In the genomic region with DNA sequence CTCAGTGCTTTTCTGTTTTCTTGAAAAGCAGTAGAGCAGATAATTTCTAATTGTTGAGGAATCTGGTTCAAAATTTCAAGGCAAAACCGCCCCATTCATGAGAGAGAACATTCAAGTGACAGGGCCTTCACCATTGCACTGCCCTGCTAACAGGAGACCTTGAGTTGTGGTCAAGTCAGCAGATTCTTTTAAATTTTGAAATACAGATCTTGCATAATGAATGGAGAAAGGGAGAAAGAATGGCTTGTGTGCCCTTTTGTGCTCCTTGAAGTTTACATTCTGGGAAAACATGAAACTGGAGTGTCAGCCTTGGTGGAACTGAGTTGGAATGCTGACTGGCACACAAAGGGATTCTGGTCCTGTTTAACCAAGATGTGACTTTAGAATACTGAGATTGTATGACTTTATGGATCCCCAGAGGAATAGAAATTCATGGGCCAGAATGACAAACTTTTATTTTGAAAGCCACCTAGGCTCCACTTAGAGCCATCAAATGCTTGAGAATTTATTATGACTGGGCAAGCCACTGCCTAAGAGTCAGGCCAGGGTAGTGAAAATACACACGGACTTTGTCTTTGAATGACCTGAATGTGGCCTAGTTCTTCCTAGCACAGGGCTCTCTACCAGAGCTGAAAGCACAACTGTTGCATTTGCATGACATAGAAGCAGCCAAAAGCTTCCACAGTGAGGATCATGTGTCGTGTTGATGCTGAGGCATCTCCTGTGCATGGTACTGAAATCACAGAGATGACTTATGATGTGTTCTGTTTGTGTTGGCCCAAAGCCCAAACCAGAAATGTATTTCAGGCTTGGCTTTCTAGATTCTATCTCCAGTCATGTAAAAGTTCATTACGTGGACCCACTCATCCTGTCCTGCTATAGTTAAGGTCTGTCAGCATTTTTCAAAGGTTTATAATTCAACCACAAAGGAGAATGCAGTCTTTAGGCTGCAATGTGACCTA, we compare ENCODE assay signal across 1 cellular context.
TF ChIP-seq lines count a peak whose summit lies in the region.

No MANE protein-coding gene starts in this region.

TF ChIP-seq in SK-N-SH treated with all-trans-retinoic acid at 6 μM for 48 hours, 23 proteins besides CTCF, POLR2A, EP300 and RAD21 (continued from another document):
- TF ChIP-seq, protein P1, sequence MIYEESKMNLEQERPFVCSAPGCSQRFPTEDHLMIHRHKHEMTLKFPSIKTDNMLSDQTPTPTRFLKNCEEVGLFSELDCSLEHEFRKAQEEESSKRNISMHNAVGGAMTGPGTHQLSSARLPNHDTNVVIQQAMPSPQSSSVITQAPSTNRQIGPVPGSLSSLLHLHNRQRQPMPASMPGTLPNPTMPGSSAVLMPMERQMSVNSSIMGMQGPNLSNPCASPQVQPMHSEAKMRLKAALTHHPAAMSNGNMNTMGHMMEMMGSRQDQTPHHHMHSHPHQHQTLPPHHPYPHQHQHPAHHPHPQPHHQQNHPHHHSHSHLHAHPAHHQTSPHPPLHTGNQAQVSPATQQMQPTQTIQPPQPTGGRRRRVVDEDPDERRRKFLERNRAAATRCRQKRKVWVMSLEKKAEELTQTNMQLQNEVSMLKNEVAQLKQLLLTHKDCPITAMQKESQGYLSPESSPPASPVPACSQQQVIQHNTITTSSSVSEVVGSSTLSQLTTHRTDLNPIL (CRISPR knock-in tag; IDR thresholded peaks at IDR 0.05; ENCODE audit: low read depth), result peak; percentile 89
